Comparison of ENCODE assay signal across 32 cellular contexts in genomic region chr14:80992580-80992979, GRCh38. TPM values are rescaled to one million over a fixed set of nuclear protein-coding genes. Genes with fewer than 3 reads are reported as not detected.
DNase-seq lines count a peak whose midpoint lies in the region; ATAC-seq, FAIRE-seq and TF ChIP-seq lines count a peak whose summit lies in the region.
"Had no signal": no experiment of that assay in that cellular context is flagged by ENCODE, and none has a peak within 500 bp of the region (broad histone marks: within the 10 kb centered on the region; RNA-seq: fewer than 3 reads in every experiment).

No MANE protein-coding gene starts in this region.

- H3K27ac Mint-ChIP-seq in activated naive CD8-positive, alpha-beta T cell treated with anti-CD3 and anti-CD28 coated beads for 36 hours, result no peak overlapping the region
- H3K27ac Mint-ChIP-seq: B cell; CD4-positive, alpha-beta T cell; CD8-positive, alpha-beta T cell had no signal

- H3K36me3 ChIP-seq in left ventricle myocardium inferior (no peaks in the 10 kb centered on the region), liver (ENCODE audit: control insufficient read depth in 4 of 4, insufficient read depth in 3 of 4, low read depth in 1 of 4, low read length in 3 of 4) (no peaks in the 10 kb centered on the region), HepG2 (replicated peaks in 1 of 2; ENCODE audit: control insufficient read depth in 1 of 2, insufficient read depth in 2 of 2, low read length in 2 of 2) (no peaks in the 10 kb centered on the region), thyroid gland (no peaks in the 10 kb centered on the region)
- H3K36me3 ChIP-seq: BLaER1 treated with 17β-estradiol and CSF1 and Interleukin-3, amounts not matched to agents 10 nM and 100 nM had no signal

- no peak overlapping the region for H3K4me3 Mint-ChIP-seq in activated naive CD8-positive, alpha-beta T cell treated with anti-CD3 and anti-CD28 coated beads for 36 hours
- H3K4me3 Mint-ChIP-seq: B cell; CD4-positive, alpha-beta T cell; CD8-positive, alpha-beta T cell had no signal

- FAIRE-seq in HepG2 (lab: Jason Lieb, UNC), result no peak
- FAIRE-seq: A549, GM12878, GM12892, GM18507 had no signal

- H3K79me2 ChIP-seq in HepG2 (ENCODE audit: insufficient read depth, low read length), result no peaks in the 10 kb centered on the region

- BruUV-seq in HepG2 (replicated peaks; lab: Mats Ljungman, UMichigan), result no TSS peak

- TF ChIP-seq POLR2A in HepG2 (IDR thresholded peaks at IDR 0.05; ENCODE audit: insufficient read depth in 1 of 2, low read depth in 2 of 2, low read length in 2 of 2) (no peak), thyroid gland (IDR thresholded peaks at IDR 0.05) (no peak)

- no peak for ATAC-seq in Right ventricle myocardium inferior
- no peak for ATAC-seq in HepG2
- peak; percentile 73 for ATAC-seq in left lobe of liver
- ATAC-seq: A549; CD8-positive, alpha-beta T cell; GM12878 had no signal

- CTCF ChIA-PET in HepG2 (lab: Yijun Ruan, JAX; ENCODE audit: low intra/inter-chr PET ratio, low total read pairs), result no interaction called here

- peaks cover 7% of the 10 kb centered on the region for H3K4me1 Mint-ChIP-seq in activated naive CD8-positive, alpha-beta T cell treated with anti-CD3 and anti-CD28 coated beads for 36 hours

- H3K27me3 ChIP-seq in left ventricle myocardium inferior (ENCODE audit: low read depth) (peaks cover 59% of the 10 kb centered on the region), liver (ENCODE audit: control insufficient read depth in 4 of 4, insufficient read depth in 4 of 4, low read length in 3 of 4) (no peaks in the 10 kb centered on the region), HepG2 (ENCODE audit: control insufficient read depth in 1 of 2, insufficient read depth in 2 of 2, low read length in 2 of 2) (peaks cover 0 to 11% of the 10 kb centered on the region in 2 experiments; a peak in 3 of 5 replicates), thyroid gland (no peaks in the 10 kb centered on the region)
- H3K27me3 ChIP-seq: BLaER1 treated with 17β-estradiol and CSF1 and Interleukin-3, amounts not matched to agents 10 nM and 100 nM had no signal

- no peaks in the 10 kb centered on the region for H4K20me1 ChIP-seq in HepG2 (ENCODE audit: insufficient read depth, low read length)
- H4K20me1 ChIP-seq: BLaER1 treated with 17β-estradiol and CSF1 and Interleukin-3, amounts not matched to agents 10 nM and 100 nM had no signal

- in situ Hi-C loops in HepG2 (cut with HindIII; ENCODE audit: extremely low pct_ligation_motif_present, low pct_unique_long_range_greater_than_20kb), result loop anchor here (10.0 kb wide), 1 partner anchor 472 kb away; no protein-coding TSS in a partner anchor

- TF ChIP-seq CTCF in left ventricle myocardium inferior (IDR thresholded peaks at IDR 0.05; ENCODE audit: borderline replicate concordance) (no peak), liver (IDR thresholded peaks at IDR 0.05; ENCODE audit: low read depth, low read length, missing input control) (no peak), HepG2 (CRISPR knock-in tag; IDR thresholded peaks at IDR 0.05) (no peak), thyroid gland (IDR thresholded peaks at IDR 0.05) (no peak)

- H3K9me3 Mint-ChIP-seq in activated naive CD8-positive, alpha-beta T cell treated with anti-CD3 and anti-CD28 coated beads for 36 hours, result no peaks in the 10 kb centered on the region
- H3K9me3 Mint-ChIP-seq: CD4-positive, alpha-beta T cell; CD8-positive, alpha-beta T cell had no signal

- no peaks in the 10 kb centered on the region for H3K36me3 Mint-ChIP-seq in activated naive CD8-positive, alpha-beta T cell treated with anti-CD3 and anti-CD28 coated beads for 36 hours
- H3K36me3 Mint-ChIP-seq: CD8-positive, alpha-beta T cell had no signal

- POLR2A ChIA-PET in HepG2 (lab: Yijun Ruan, JAX), result no interaction called here

- peak overlapping the region; percentile 64 for H3K27ac ChIP-seq in left ventricle myocardium inferior (replicated peaks)
- H3K27ac ChIP-seq in liver (ENCODE audit: low read depth in 1 of 2, low read length in 2 of 2), result peak overlapping the region in 1 of 2 donors; percentile 43
- H3K27ac ChIP-seq in HepG2 (ENCODE audit: extremely low read length, insufficient read depth, low read length), result no peak overlapping the region
- peak overlapping the region; percentile 82 to 94 (median 93) for H3K27ac ChIP-seq in thyroid gland
- H3K27ac ChIP-seq: 22Rv1; A549; BLaER1 treated with 17β-estradiol and CSF1 and Interleukin-3, amounts not matched to agents 10 nM and 100 nM; C4-2B had no signal

- H3K4me1 ChIP-seq in left ventricle myocardium inferior (peaks cover 6% of the 10 kb centered on the region), liver (ENCODE audit: control insufficient read depth in 4 of 4, insufficient read depth in 4 of 4, low read length in 3 of 4) (peaks cover 6 to 25% (median 12%) of the 10 kb centered on the region in 4 donors), HepG2 (ENCODE audit: insufficient read depth, low read length) (no peaks in the 10 kb centered on the region), thyroid gland (peaks cover 52 to 77% of the 10 kb centered on the region in 2 donors)
- H3K4me1 ChIP-seq: Caco-2 had no signal

- DNase-seq in left ventricle myocardium inferior, result no peak
- no peak for DNase-seq in Right ventricle myocardium inferior (ENCODE audit: missing footprints)
- DNase-seq in HepG2 (ENCODE audit: low spot score), result no peak
- DNase-seq in left lobe of liver (ENCODE audit: low spot score), result no peak
- no peak for DNase-seq in thyroid gland
- no peak for DNase-seq in NCI-H2227 treated with DMSO at 0.1 percent for 48 hours (lab: John Stamatoyannopoulos, UW)
- DNase-seq in activated naive CD8-positive, alpha-beta T cell treated with anti-CD3 and anti-CD28 coated beads for 36 hours, result no peak
- DNase-seq: AML-193; Caco-2; Calu3; CD4-positive, alpha-beta T cell; CD8-positive, alpha-beta T cell; DMS 273 treated with DMSO at 0.1 percent for 48 hours; DMS153; DMS53; DMS79; DND-41; EL; GDM1 had no signal

- H2AFZ ChIP-seq in HepG2 (ENCODE audit: low read length), result no peak overlapping the region

- intact Hi-C loops in left ventricle myocardium inferior (cut with micrococcal nuclease), result no loop called here
- intact Hi-C loops in Right ventricle myocardium inferior (cut with DNase I), result no loop called here
- intact Hi-C loops in HepG2 (cut with micrococcal nuclease; ENCODE audit: unreplicated experiment), result no loop called here
- intact Hi-C loops in thyroid gland (cut with DNase I), result no loop called here

- TF ChIP-seq EP300 in HepG2 (IDR thresholded peaks at IDR 0.05; ENCODE audit: low read depth in 2 of 2, low read length in 2 of 2) (no peak), HepG2 (CRISPR knock-in tag; IDR thresholded peaks at IDR 0.05; ENCODE audit: borderline replicate concordance) (no peak)

- H3K9me3 ChIP-seq in left ventricle myocardium inferior (replicated peaks) (no peaks in the 10 kb centered on the region), liver (ENCODE audit: control insufficient read depth in 4 of 4, low read length in 3 of 4) (no peaks in the 10 kb centered on the region), HepG2 (ENCODE audit: low read length) (no peaks in the 10 kb centered on the region), thyroid gland (no peaks in the 10 kb centered on the region)
- H3K9me3 ChIP-seq: A549; BLaER1 treated with 17β-estradiol and CSF1 and Interleukin-3, amounts not matched to agents 10 nM and 100 nM; Caco-2 had no signal

- H3K27me3 Mint-ChIP-seq in activated naive CD8-positive, alpha-beta T cell treated with anti-CD3 and anti-CD28 coated beads for 36 hours, result peaks cover 46% of the 10 kb centered on the region

- TF ChIP-seq RAD21 in liver (IDR thresholded peaks at IDR 0.05) (peak in 1 of 2 donors; percentile 36), HepG2 (CRISPR knock-in tag; IDR thresholded peaks at IDR 0.05) (no peak)

- H3K4me2 ChIP-seq in HepG2 (ENCODE audit: low read depth, low read length), result no peak overlapping the region
- H3K4me2 ChIP-seq: A549; BLaER1 treated with 17β-estradiol and CSF1 and Interleukin-3, amounts not matched to agents 10 nM and 100 nM had no signal

- WGBS in liver, result 24% methylated on average over 3 of the region's 3 CpGs
- WGBS in HepG2 (ENCODE audit: low lambda C conversion rate), result 0% methylated on average over 3 of the region's 3 CpGs
- WGBS in thyroid gland, 2 donors, result 80 to 81% methylated on average over 3 of the region's 3 CpGs

- H3K9ac ChIP-seq in liver (ENCODE audit: low read depth in 1 of 2, low read length in 2 of 2), result no peak overlapping the region
- no peak overlapping the region for H3K9ac ChIP-seq in HepG2 (ENCODE audit: insufficient read depth, low read depth, low read length)
- H3K9ac ChIP-seq: BLaER1 treated with 17β-estradiol and CSF1 and Interleukin-3, amounts not matched to agents 10 nM and 100 nM had no signal

- no peak overlapping the region for H3K4me3 ChIP-seq in left ventricle myocardium inferior
- H3K4me3 ChIP-seq in liver (ENCODE audit: low read depth in 1 of 3, low read length in 3 of 3), result no peak overlapping the region
- H3K4me3 ChIP-seq in HepG2 (replicated peaks in 1 of 3; ENCODE audit: insufficient read depth in 1 of 3, low read depth in 2 of 3, low read length in 3 of 3), result no peak overlapping the region
- no peak overlapping the region for H3K4me3 ChIP-seq in thyroid gland (replicated peaks in 1 of 3)
- H3K4me3 ChIP-seq: A549; BLaER1 treated with 17β-estradiol and CSF1 and Interleukin-3, amounts not matched to agents 10 nM and 100 nM; GM12878 had no signal

RNA-seq across cellular contexts. Expression of gene TSHR, which starts 37.2 kb away (rescaled TPM):
- total RNA-seq in left ventricle myocardium inferior (not detected), Right ventricle myocardium inferior (not detected), liver (under 1 TPM in 1 of 2 donors, not detected in 1; 0.08 TPM), HepG2 (2016; rRNA removed; fragmentation: Illumina TruSeq; extraction: Trizol) (not detected in 2 replicates), left lobe of liver (0.15 TPM), thyroid gland (100 to 1,000 TPM; 551 to 711 (median 608) TPM)
- polyA plus RNA-seq in liver (1 to 10 TPM in 1 of 2 donors, not detected in 1; 3.2 TPM), HepG2 (2011; rRNA removed) (not detected in 2 replicates)
- total RNA-seq in HepG2 (2016; cell fraction: cytosol; rRNA removed; fragmentation: Illumina TruSeq; extraction: Trizol; ENCODE audit: low read depth), result not detected in 2 replicates
- not detected in 2 replicates for total RNA-seq in HepG2 (2016; cell fraction: insoluble cytoplasmic fraction; rRNA removed; fragmentation: Illumina TruSeq; extraction: Trizol)
- not detected in 2 replicates for total RNA-seq in HepG2 (2016; cell fraction: membrane; rRNA removed; fragmentation: Illumina TruSeq; extraction: Trizol)
- not detected in 2 replicates for total RNA-seq in HepG2 (2016; cell fraction: nucleus; rRNA removed; fragmentation: Illumina TruSeq; extraction: Trizol)
- polyA plus RNA-seq in HepG2 (2011; cell fraction: cytosol; rRNA removed), result not detected in 2 replicates
- not detected in 2 replicates for polyA plus RNA-seq in HepG2 (2011; cell fraction: nucleus; rRNA removed)
- polyA plus RNA-seq in HepG2 (2012), result 0.07 TPM in 1 of 2 replicates, not detected in the other
- polyA plus RNA-seq in HepG2 (2016; cell fraction: cytosol; fragmentation: Illumina TruSeq; extraction: Trizol; ENCODE audit: low read depth), result not detected in 2 replicates
- not detected in 2 replicates for polyA plus RNA-seq in HepG2 (2016; cell fraction: insoluble cytoplasmic fraction; fragmentation: Illumina TruSeq; extraction: Trizol; ENCODE audit: low read depth)
- not detected in 2 replicates for polyA plus RNA-seq in HepG2 (2016; cell fraction: membrane; fragmentation: Illumina TruSeq; extraction: Trizol; ENCODE audit: low read depth)
- polyA plus RNA-seq in HepG2 (2016; cell fraction: nucleus; fragmentation: Illumina TruSeq; extraction: Trizol; ENCODE audit: insufficient read depth, low read depth), result not detected in 2 replicates
- not detected in 2 replicates for polyA minus RNA-seq in HepG2 (2011; rRNA and poly(A)+ RNA removed; ENCODE audit: low replicate concordance)
- not detected in 2 replicates for polyA minus RNA-seq in HepG2 (2011; cell fraction: cytosol; rRNA and poly(A)+ RNA removed)
- polyA minus RNA-seq in HepG2 (2011; cell fraction: nucleus; rRNA and poly(A)+ RNA removed), result not detected in 2 replicates
- not detected for total RNA-seq in activated naive CD8-positive, alpha-beta T cell treated with anti-CD3 and anti-CD28 coated beads for 36 hours
- total RNA-seq: A172; Caco-2; Calu3; CD4-positive, alpha-beta T cell; CD8-positive, alpha-beta T cell; Daoy; G401 had no signal
- polyA plus RNA-seq: A549, BJ had no signal

RNA-seq across cellular contexts. Expression of gene CEP128, which starts 51.0 kb away (rescaled TPM):
- total RNA-seq in left ventricle myocardium inferior (2.3 TPM), Right ventricle myocardium inferior (3.5 TPM), liver (1 to 10 TPM; 2.2 to 3.8 TPM), HepG2 (2016; rRNA removed; fragmentation: Illumina TruSeq; extraction: Trizol) (5.5 and 7.5 TPM in 2 replicates), left lobe of liver (1.7 TPM), thyroid gland (10 to 100 TPM; 13.9 to 18.1 (median 16.0) TPM)
- polyA plus RNA-seq in liver (under 1 TPM; 0.27 to 0.61 TPM), HepG2 (2011; rRNA removed) (0.99 and 1.3 TPM in 2 replicates)
- total RNA-seq in HepG2 (2016; cell fraction: cytosol; rRNA removed; fragmentation: Illumina TruSeq; extraction: Trizol; ENCODE audit: low read depth), result 35.7 and 38.7 TPM in 2 replicates
- total RNA-seq in HepG2 (2016; cell fraction: insoluble cytoplasmic fraction; rRNA removed; fragmentation: Illumina TruSeq; extraction: Trizol), result 3.9 and 7.0 TPM in 2 replicates
- 7.7 and 11.7 TPM in 2 replicates for total RNA-seq in HepG2 (2016; cell fraction: membrane; rRNA removed; fragmentation: Illumina TruSeq; extraction: Trizol)
- total RNA-seq in HepG2 (2016; cell fraction: nucleus; rRNA removed; fragmentation: Illumina TruSeq; extraction: Trizol), result 19.0 and 23.5 TPM in 2 replicates
- polyA plus RNA-seq in HepG2 (2011; cell fraction: cytosol; rRNA removed), result 0.47 and 0.65 TPM in 2 replicates
- 3.1 and 4.3 TPM in 2 replicates for polyA plus RNA-seq in HepG2 (2011; cell fraction: nucleus; rRNA removed)
- 1.0 and 1.3 TPM in 2 replicates for polyA plus RNA-seq in HepG2 (2012)
- polyA plus RNA-seq in HepG2 (2016; cell fraction: cytosol; fragmentation: Illumina TruSeq; extraction: Trizol; ENCODE audit: low read depth), result 0.60 and 0.68 TPM in 2 replicates
- polyA plus RNA-seq in HepG2 (2016; cell fraction: insoluble cytoplasmic fraction; fragmentation: Illumina TruSeq; extraction: Trizol; ENCODE audit: low read depth), result 3.3 and 4.2 TPM in 2 replicates
- polyA plus RNA-seq in HepG2 (2016; cell fraction: membrane; fragmentation: Illumina TruSeq; extraction: Trizol; ENCODE audit: low read depth), result 1.0 and 1.2 TPM in 2 replicates
- 6.7 and 9.1 TPM in 2 replicates for polyA plus RNA-seq in HepG2 (2016; cell fraction: nucleus; fragmentation: Illumina TruSeq; extraction: Trizol; ENCODE audit: insufficient read depth, low read depth)
- 5.3 and 24.3 TPM in 2 replicates for polyA minus RNA-seq in HepG2 (2011; rRNA and poly(A)+ RNA removed; ENCODE audit: low replicate concordance)
- 3.1 and 3.4 TPM in 2 replicates for polyA minus RNA-seq in HepG2 (2011; cell fraction: cytosol; rRNA and poly(A)+ RNA removed)
- polyA minus RNA-seq in HepG2 (2011; cell fraction: nucleus; rRNA and poly(A)+ RNA removed), result 14.8 and 17.5 TPM in 2 replicates
- 10 to 100 TPM; 21.5 to 22.6 TPM for total RNA-seq in activated naive CD8-positive, alpha-beta T cell treated with anti-CD3 and anti-CD28 coated beads for 36 hours

Comparison
In these comparisons a context has a peak if more than half of its experiments do, and no peak if none do; other contexts are left out.
1. RNA of gene TSHR, which starts 37.2 kb away (total RNA-seq): 551 to 711 TPM in thyroid gland; 0.15 TPM in left lobe of liver (single experiment), 0.08 TPM in liver, not detected in left ventricle myocardium inferior (single experiment), not detected in Right ventricle myocardium inferior (single experiment), not detected in HepG2 and not detected in activated naive CD8-positive, alpha-beta T cell treated with anti-CD3 and anti-CD28 coated beads for 36 hours; every median in the first group is over 100 times any median in the second.